In the genomic region with DNA sequence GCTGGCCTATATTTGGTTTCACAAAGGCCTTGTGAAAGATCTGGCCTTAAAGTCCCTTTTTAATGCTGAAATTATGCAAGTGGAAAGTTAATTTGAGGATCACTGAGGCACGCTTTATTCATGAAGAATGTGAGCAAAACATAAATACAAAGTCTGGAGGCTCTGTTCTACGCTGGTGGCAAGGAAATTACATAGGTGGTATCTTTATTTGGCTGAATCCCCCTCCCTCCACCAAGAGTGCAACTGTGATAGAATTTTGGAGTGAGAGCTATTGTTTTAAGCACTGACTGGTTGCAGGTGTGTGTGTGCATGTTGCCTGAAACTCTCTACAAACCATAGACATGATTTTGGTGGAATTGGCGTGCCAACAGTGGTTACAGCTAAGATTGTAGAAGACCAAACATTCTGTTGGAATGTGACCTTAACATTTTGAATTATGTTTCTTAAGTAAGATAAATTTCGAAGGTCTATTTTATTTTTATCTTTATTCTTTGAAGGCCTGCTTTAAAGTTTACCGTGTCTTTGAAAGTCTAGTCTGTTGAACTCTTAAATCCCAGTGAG, we compare ENCODE assay signal across 9 cellular contexts.
DNase-seq lines count a peak whose midpoint lies in the region; ATAC-seq, FAIRE-seq and TF ChIP-seq lines count a peak whose summit lies in the region.
"Had no signal": no experiment of that assay in that cellular context is flagged by ENCODE, and none has a peak within 500 bp of the region (broad histone marks: within the 10 kb centered on the region; RNA-seq: fewer than 3 reads in every experiment).

No MANE protein-coding gene starts in this region.

- H3K9me1 ChIP-seq in keratinocyte (ENCODE audit: control insufficient read depth, extremely low read depth, insufficient read depth, low read length), result peaks cover 8% of the 10 kb centered on the region

- no peaks in the 10 kb centered on the region for H4K20me1 ChIP-seq in keratinocyte (ENCODE audit: control insufficient read depth, extremely low read depth, insufficient read depth, low read length)

- no peaks in the 10 kb centered on the region for H3K27me3 ChIP-seq in keratinocyte (ENCODE audit: control insufficient read depth, extremely low read depth, insufficient read depth, low read length)
- H3K27me3 ChIP-seq: ovary had no signal

- H3K4me2 ChIP-seq in keratinocyte (ENCODE audit: control insufficient read depth, extremely low read depth, insufficient read depth, low read depth, low read length), result peak overlapping the region; percentile 85

- no peak for TF ChIP-seq CTCF in keratinocyte (optimal IDR thresholded peaks at IDR 0.05 in 1 of 3, IDR thresholded peaks at IDR 0.05 in 1 of 3, conservative IDR thresholded peaks at IDR 0.05 in 1 of 3; ENCODE audit: extremely low read depth in 1 of 3, insufficient read depth in 2 of 3, low read length in 3 of 3)

- no peaks in the 10 kb centered on the region for H3K27me3 Mint-ChIP-seq in activated CD4-positive, alpha-beta T cell treated with anti-CD3 and anti-CD28 coated beads for 36 hours
- peaks cover 2% of the 10 kb centered on the region for H3K27me3 Mint-ChIP-seq in activated T-helper 1 cell treated with anti-CD3 and anti-CD28 coated beads, Interleukin-12 subunit alpha, Interleukin-12 subunit beta, Interleukin-2, Interleukin-4 antibody, amounts not matched to agents 30 ng/mL and 10 ng/mL and 1 ng/mL, durations not matched to agents 14 hours and 24 hours and 36 hours (ENCODE audit: insufficient read depth)
- H3K27me3 Mint-ChIP-seq in stimulated activated naive CD8-positive, alpha-beta T cell treated with anti-CD3 and anti-CD28 coated beads, Interleukin-15, amount 100 ng/mL, for 72 hours, result no peaks in the 10 kb centered on the region

- peaks cover 83% of the 10 kb centered on the region for H3K79me2 ChIP-seq in keratinocyte (ENCODE audit: control insufficient read depth, insufficient read depth, low read length)

- peak overlapping the region in 2 of 3 experiments; percentile 20 to 23 for H3K4me3 ChIP-seq in keratinocyte (ENCODE audit: control insufficient read depth in 2 of 3, extremely low read depth in 1 of 3, insufficient read depth in 2 of 3, low read depth in 1 of 3, low read length in 3 of 3)
- H3K4me3 ChIP-seq: ovary had no signal

- no peak for DNase-seq in activated CD4-positive, alpha-beta T cell treated with anti-CD3 and anti-CD28 coated beads for 36 hours
- no peak for DNase-seq in activated CD4-positive, alpha-beta T cell treated with anti-CD3 and anti-CD28 coated beads for 4 hours
- DNase-seq in activated T-helper 1 cell treated with anti-CD3 and anti-CD28 coated beads, Interleukin-12 subunit alpha, Interleukin-12 subunit beta, Interleukin-2, Interleukin-4 antibody, amounts not matched to agents 30 ng/mL and 10 ng/mL and 1 ng/mL, durations not matched to agents 14 hours and 24 hours and 36 hours (ENCODE audit: low spot score), result no peak
- DNase-seq in keratinocyte (ENCODE audit: low read depth, low spot score) (no peak), 8988T (no peak)
- DNase-seq in stimulated activated naive CD8-positive, alpha-beta T cell treated with anti-CD3 and anti-CD28 coated beads, Interleukin-15, amount 100 ng/mL, for 72 hours, result no peak
- DNase-seq in stimulated activated CD4-positive, alpha-beta T cell treated with anti-CD3 and anti-CD28 coated beads, Interleukin-4, amount 100 ng/mL, for 4 hours, result no peak

- dilution Hi-C loops in keratinocyte (cut with MboI; ENCODE audit: extremely low pct_ligation_motif_present, low sequenced_read_pairs), result no loop called here

- H3K4me3 Mint-ChIP-seq in activated CD4-positive, alpha-beta T cell treated with anti-CD3 and anti-CD28 coated beads for 36 hours, result peak overlapping the region; percentile 72
- H3K4me3 Mint-ChIP-seq in activated T-helper 1 cell treated with anti-CD3 and anti-CD28 coated beads, Interleukin-12 subunit alpha, Interleukin-12 subunit beta, Interleukin-2, Interleukin-4 antibody, amounts not matched to agents 30 ng/mL and 10 ng/mL and 1 ng/mL, durations not matched to agents 14 hours and 24 hours and 36 hours, result peak overlapping the region; percentile 82
- H3K4me3 Mint-ChIP-seq in stimulated activated naive CD8-positive, alpha-beta T cell treated with anti-CD3 and anti-CD28 coated beads, Interleukin-15, amount 100 ng/mL, for 72 hours, result peak overlapping the region; percentile 76 to 84

- H3K9me3 Mint-ChIP-seq in activated CD4-positive, alpha-beta T cell treated with anti-CD3 and anti-CD28 coated beads for 36 hours (ENCODE audit: low read depth), result peaks cover 1% of the 10 kb centered on the region
- H3K9me3 Mint-ChIP-seq in activated T-helper 1 cell treated with anti-CD3 and anti-CD28 coated beads, Interleukin-12 subunit alpha, Interleukin-12 subunit beta, Interleukin-2, Interleukin-4 antibody, amounts not matched to agents 30 ng/mL and 10 ng/mL and 1 ng/mL, durations not matched to agents 14 hours and 24 hours and 36 hours, result no peaks in the 10 kb centered on the region
- H3K9me3 Mint-ChIP-seq in stimulated activated naive CD8-positive, alpha-beta T cell treated with anti-CD3 and anti-CD28 coated beads, Interleukin-15, amount 100 ng/mL, for 72 hours, result no peaks in the 10 kb centered on the region

- H2AFZ ChIP-seq in keratinocyte (ENCODE audit: control insufficient read depth, low read length), result no peak overlapping the region

- no peaks in the 10 kb centered on the region for H3K9me3 ChIP-seq in keratinocyte (ENCODE audit: control insufficient read depth, low read depth, low read length)
- H3K9me3 ChIP-seq: ovary had no signal

- FAIRE-seq in keratinocyte (lab: Jason Lieb, UNC), result no peak

- peaks cover 90% of the 10 kb centered on the region for H3K4me1 Mint-ChIP-seq in activated CD4-positive, alpha-beta T cell treated with anti-CD3 and anti-CD28 coated beads for 36 hours
- peaks cover 91% of the 10 kb centered on the region for H3K4me1 Mint-ChIP-seq in activated T-helper 1 cell treated with anti-CD3 and anti-CD28 coated beads, Interleukin-12 subunit alpha, Interleukin-12 subunit beta, Interleukin-2, Interleukin-4 antibody, amounts not matched to agents 30 ng/mL and 10 ng/mL and 1 ng/mL, durations not matched to agents 14 hours and 24 hours and 36 hours (ENCODE audit: low read depth)
- peaks cover 93% of the 10 kb centered on the region for H3K4me1 Mint-ChIP-seq in stimulated activated naive CD8-positive, alpha-beta T cell treated with anti-CD3 and anti-CD28 coated beads, Interleukin-15, amount 100 ng/mL, for 72 hours

- POLR2A ChIA-PET in activated CD4-positive, alpha-beta T cell treated with anti-CD3 and anti-CD28 coated beads for 36 hours (lab: Charles Lee), result interaction anchor here (5.1 kb wide), 1 partner anchor 11 kb away, joined by 29 read pairs; no protein-coding TSS in a partner anchor

- intact Hi-C loops in activated CD4-positive, alpha-beta T cell treated with anti-CD3 and anti-CD28 coated beads for 36 hours (cut with DNase I, micrococcal nuclease), result loop anchor here (2.0 to 10.0 kb wide), 8 partner anchors 36 to 1044 kb away; a partner anchor contains a TSS
- intact Hi-C loops in activated T-helper 1 cell treated with anti-CD3 and anti-CD28 coated beads, Interleukin-12 subunit alpha, Interleukin-12 subunit beta, Interleukin-2, Interleukin-4 antibody, amounts not matched to agents 30 ng/mL and 10 ng/mL and 1 ng/mL, durations not matched to agents 14 hours and 24 hours and 36 hours (cut with micrococcal nuclease), result loop anchor here (2.0 to 10.0 kb wide), 7 partner anchors 152 to 1044 kb away; a partner anchor contains a TSS

- peak overlapping the region; percentile 73 for H3K9ac ChIP-seq in keratinocyte (ENCODE audit: control insufficient read depth, extremely low read depth, insufficient read depth, low read length)

- no peak for ATAC-seq in activated CD4-positive, alpha-beta T cell treated with anti-CD3 and anti-CD28 coated beads for 36 hours
- ATAC-seq in stimulated activated naive CD8-positive, alpha-beta T cell treated with anti-CD3 and anti-CD28 coated beads, Interleukin-15, amount 100 ng/mL, for 72 hours, result no peak
- no peak for ATAC-seq in GM19328 (IDR thresholded peaks at IDR 0.05; ENCODE audit: unreplicated experiment)

- peaks cover 9% of the 10 kb centered on the region for H3K36me3 Mint-ChIP-seq in activated CD4-positive, alpha-beta T cell treated with anti-CD3 and anti-CD28 coated beads for 36 hours (ENCODE audit: low read depth)
- H3K36me3 Mint-ChIP-seq in activated T-helper 1 cell treated with anti-CD3 and anti-CD28 coated beads, Interleukin-12 subunit alpha, Interleukin-12 subunit beta, Interleukin-2, Interleukin-4 antibody, amounts not matched to agents 30 ng/mL and 10 ng/mL and 1 ng/mL, durations not matched to agents 14 hours and 24 hours and 36 hours (ENCODE audit: low read depth), result peaks cover 8% of the 10 kb centered on the region

- H3K27ac ChIP-seq in keratinocyte (ENCODE audit: control insufficient read depth, insufficient read depth, low read length), result peak overlapping the region; percentile 96

- H3K27ac Mint-ChIP-seq in activated CD4-positive, alpha-beta T cell treated with anti-CD3 and anti-CD28 coated beads for 36 hours, result peak overlapping the region; percentile 97
- peak overlapping the region; percentile 92 for H3K27ac Mint-ChIP-seq in activated T-helper 1 cell treated with anti-CD3 and anti-CD28 coated beads, Interleukin-12 subunit alpha, Interleukin-12 subunit beta, Interleukin-2, Interleukin-4 antibody, amounts not matched to agents 30 ng/mL and 10 ng/mL and 1 ng/mL, durations not matched to agents 14 hours and 24 hours and 36 hours
- peak overlapping the region; percentile 91 to 93 for H3K27ac Mint-ChIP-seq in stimulated activated naive CD8-positive, alpha-beta T cell treated with anti-CD3 and anti-CD28 coated beads, Interleukin-15, amount 100 ng/mL, for 72 hours

- peaks cover 69% of the 10 kb centered on the region for H3K4me1 ChIP-seq in keratinocyte (ENCODE audit: control insufficient read depth, extremely low read depth, insufficient read depth, low read length)

- peaks cover 4% of the 10 kb centered on the region in 2 experiments for H3K36me3 ChIP-seq in keratinocyte (ENCODE audit: control insufficient read depth in 2 of 2, extremely low read depth in 1 of 2, insufficient read depth in 2 of 2, low read length in 2 of 2)
- H3K36me3 ChIP-seq: ovary had no signal

- CTCF ChIA-PET in activated CD4-positive, alpha-beta T cell treated with anti-CD3 and anti-CD28 coated beads for 36 hours (lab: Charles Lee), result interaction anchor here (0.9 to 4.5 kb wide), 6 partner anchors 11 to 35 kb away, joined by 3 to 29 read pairs (median 3); no protein-coding TSS in a partner anchor
